ENCODE assay signal across 8 cellular contexts in the genomic region with DNA sequence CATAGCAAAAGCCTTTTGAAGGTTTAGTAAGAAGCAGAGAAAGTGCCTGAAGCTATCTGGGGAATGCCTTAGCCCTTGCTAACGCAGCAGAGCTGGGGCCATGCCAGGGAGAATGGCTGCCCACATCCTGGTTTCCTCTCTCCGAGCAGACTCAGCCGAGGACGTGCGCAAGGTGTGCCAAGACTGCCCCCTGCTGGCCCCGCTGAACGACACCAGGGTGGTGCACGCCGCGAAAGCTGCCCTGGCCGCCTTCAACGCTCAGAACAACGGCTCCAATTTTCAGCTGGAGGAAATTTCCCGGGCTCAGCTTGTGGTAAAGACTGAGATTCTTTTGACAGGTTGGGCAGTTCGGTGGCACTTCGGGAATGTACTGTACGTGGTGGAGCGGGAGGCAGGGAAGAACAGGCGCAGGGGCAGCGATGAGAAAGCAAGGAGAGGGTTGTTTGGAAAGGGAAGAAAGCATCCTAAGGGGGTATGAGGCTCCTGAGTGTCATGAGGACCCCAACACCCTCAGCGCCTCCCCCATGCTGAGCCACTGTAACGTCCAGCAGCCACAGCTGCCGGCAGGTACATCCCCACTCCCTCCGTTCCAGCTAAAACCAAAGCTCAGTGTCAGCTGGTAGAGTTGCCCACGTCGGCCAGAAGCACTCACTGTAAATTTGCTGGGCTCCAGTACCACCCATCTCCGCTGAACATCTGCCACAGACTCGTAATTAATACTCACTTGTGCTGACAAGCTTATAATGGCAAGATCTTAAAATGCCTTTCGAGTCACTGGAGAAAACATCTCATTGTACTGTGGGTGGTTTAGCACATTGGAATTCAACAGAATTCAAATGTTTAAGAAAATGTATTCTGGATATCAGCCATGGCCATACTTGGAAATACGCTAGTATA. TPM values are rescaled to one million over a fixed set of nuclear protein-coding genes. Genes with fewer than 3 reads are reported as not detected.
DNase-seq lines count a peak whose midpoint lies in the region; ATAC-seq, FAIRE-seq and TF ChIP-seq lines count a peak whose summit lies in the region.

No MANE protein-coding gene starts in this region.

- ATAC-seq in GM18505 (IDR thresholded peaks at IDR 0.05; ENCODE audit: unreplicated experiment) (peak; percentile 83), HG02981 (IDR thresholded peaks at IDR 0.05; ENCODE audit: unreplicated experiment) (peak; percentile 95)

- H3K4me3 Mint-ChIP-seq in astrocyte (ENCODE audit: unreplicated experiment) = peak overlapping the region; percentile 48

- peaks cover 5% of the 10 kb centered on the region for H3K4me1 ChIP-seq in astrocyte (ENCODE audit: insufficient read depth, low read length)
- H3K4me1 ChIP-seq in hepatocyte (ENCODE audit: insufficient read depth) = no peaks in the 10 kb centered on the region

- no peak for TF ChIP-seq POLR2A in GM18505 (IDR thresholded peaks at IDR 0.05; ENCODE audit: borderline replicate concordance, extremely low read depth, insufficient read depth, insufficient read length)

- peak overlapping the region; percentile 48 for H3K9ac ChIP-seq in astrocyte (ENCODE audit: low read length)

- no peak overlapping the region for H3K27ac Mint-ChIP-seq in astrocyte (ENCODE audit: unreplicated experiment)

- H3K4me1 Mint-ChIP-seq in astrocyte (ENCODE audit: low read depth, unreplicated experiment) = peaks cover 4% of the 10 kb centered on the region

- H3K9me2 ChIP-seq in hepatocyte (replicated peaks; ENCODE audit: insufficient read depth) = no peaks in the 10 kb centered on the region

- no peaks in the 10 kb centered on the region for H3K9me3 Mint-ChIP-seq in astrocyte (ENCODE audit: unreplicated experiment)

- FAIRE-seq in astrocyte (lab: Jason Lieb, UNC) = no peak

- peaks cover 42% of the 10 kb centered on the region for H3K27me3 Mint-ChIP-seq in astrocyte (ENCODE audit: low read depth, unreplicated experiment)

- WGBS in hepatocyte (ENCODE audit: low lambda C conversion rate, missing lambda C conversion rate) = 28% methylated on average over 30 of the region's 30 CpGs

- peak overlapping the region; percentile 81 for H2AFZ ChIP-seq in astrocyte (ENCODE audit: low read depth, low read length)
- peak overlapping the region; percentile 57 for H2AFZ ChIP-seq in hepatocyte

- H3K4me3 ChIP-seq in astrocyte (ENCODE audit: insufficient read depth, low read depth, low read length) (peak overlapping the region; percentile 30), hepatocyte (no peak overlapping the region), skeletal muscle cell (ENCODE audit: low read depth, low read length) (peak overlapping the region; percentile 28)

- H3K9me3 ChIP-seq in astrocyte (ENCODE audit: insufficient read depth, low read depth, low read length) = no peaks in the 10 kb centered on the region
- no peaks in the 10 kb centered on the region for H3K9me3 ChIP-seq in hepatocyte (ENCODE audit: low read depth)

- DNase-seq in NCI-H187 (lab: John Stamatoyannopoulos, UW) (peak; percentile 55 to 77), T-helper 9 cell (peak; percentile 76), astrocyte (ENCODE audit: low read depth) (peak; percentile 92), hepatocyte (ENCODE audit: low spot score) (peak; percentile 95), skeletal muscle cell (ENCODE audit: low read depth) (peak; percentile 83)

- TF ChIP-seq CTCF in 22Rv1 (IDR thresholded peaks at IDR 0.05) (peak; percentile 97), astrocyte (IDR thresholded peaks at IDR 0.05; ENCODE audit: insufficient read depth, low read depth, low read length) (peak; percentile 82), hepatocyte (IDR thresholded peaks at IDR 0.05; ENCODE audit: poor library complexity) (peak; percentile 90)

- H3K27ac ChIP-seq in 22Rv1 (no peak overlapping the region), astrocyte (ENCODE audit: low read depth, low read length) (no peak overlapping the region), hepatocyte (peak overlapping the region; percentile 19)

- peaks cover 14% of the 10 kb centered on the region for H3K27me3 ChIP-seq in astrocyte (ENCODE audit: insufficient read depth, low read length)
- H3K27me3 ChIP-seq in hepatocyte = no peaks in the 10 kb centered on the region

- no peaks in the 10 kb centered on the region for H3K36me3 Mint-ChIP-seq in astrocyte (ENCODE audit: low read depth, unreplicated experiment)

- no peaks in the 10 kb centered on the region for H4K20me1 ChIP-seq in astrocyte (ENCODE audit: insufficient read depth, low read length)
- no peaks in the 10 kb centered on the region for H4K20me1 ChIP-seq in hepatocyte (ENCODE audit: insufficient read depth, poor library complexity, severe bottlenecking)

- H3K4me2 ChIP-seq in astrocyte (ENCODE audit: low read length) (peak overlapping the region; percentile 81), hepatocyte (peak overlapping the region; percentile 66)

- H3K36me3 ChIP-seq in astrocyte (ENCODE audit: insufficient read depth, low read length) (no peaks in the 10 kb centered on the region), hepatocyte (replicated peaks; ENCODE audit: insufficient read depth, low read depth) (no peaks in the 10 kb centered on the region)

- H3K79me2 ChIP-seq in astrocyte (ENCODE audit: insufficient read depth, low read length) = no peaks in the 10 kb centered on the region
- H3K79me2 ChIP-seq in hepatocyte = no peaks in the 10 kb centered on the region

RNA-seq across cellular contexts. Expression of gene AHSG, which starts 4.4 kb away (rescaled TPM):
- total RNA-seq in astrocyte (not detected in 2 replicates), hepatocyte (559 and 660 TPM in 2 replicates)
- polyA plus RNA-seq in hepatocyte = 328 and 568 TPM in 2 replicates

RNA-seq across cellular contexts. Expression of gene FETUB, which starts 22.9 kb away (rescaled TPM):
- total RNA-seq in astrocyte (not detected in 2 replicates), hepatocyte (5.7 and 7.2 TPM in 2 replicates)
- polyA plus RNA-seq in hepatocyte = 3.2 and 5.8 TPM in 2 replicates

RNA-seq across cellular contexts. Expression of gene DNAJB11, which starts 46.8 kb away (rescaled TPM):
- total RNA-seq in astrocyte (83.0 and 84.3 TPM in 2 replicates), hepatocyte (103 and 115 TPM in 2 replicates)
- 148 and 149 TPM in 2 replicates for polyA plus RNA-seq in hepatocyte

RNA-seq across cellular contexts. Expression of gene HRG, which starts 48.5 kb away (rescaled TPM):
- total RNA-seq in astrocyte = not detected in 2 replicates
- total RNA-seq in hepatocyte = 1.7 and 3.8 TPM in 2 replicates
- polyA plus RNA-seq in hepatocyte = 2.1 and 5.7 TPM in 2 replicates

RNA-seq across cellular contexts. Expression of gene TBCCD1, which starts 50.1 kb away (rescaled TPM):
- total RNA-seq in astrocyte = 8.7 and 10.2 TPM in 2 replicates
- 13.1 and 13.4 TPM in 2 replicates for total RNA-seq in hepatocyte
- 13.5 and 14.9 TPM in 2 replicates for polyA plus RNA-seq in hepatocyte

Comparison
In these comparisons a context has a peak if more than half of its experiments do, and no peak if none do; other contexts are left out.
1. RNA of gene AHSG, which starts 4.4 kb away (total RNA-seq): 559 to 660 TPM in hepatocyte; not detected in astrocyte; every median in the first group is over 100 times any median in the second.
2. Peak in every context shown above with its lines, with median percentiles within 50 percentile points of each other: CTCF ChIP-seq and DNase-seq.